15 cellular contexts compared by ENCODE assay signal in genomic region chr5:10229306-10230048, GRCh38. TPM values are rescaled to one million over a fixed set of nuclear protein-coding genes. Genes with fewer than 3 reads are reported as not detected.
A peak's percentile ranks its signal among the peaks of the same experiment; 100 is the strongest.
DNase-seq lines count a peak whose midpoint lies in the region; ATAC-seq, FAIRE-seq and TF ChIP-seq lines count a peak whose summit lies in the region.
"Had no signal": no experiment of that assay in that cellular context is flagged by ENCODE, and none has a peak within 500 bp of the region (broad histone marks: within the 10 kb centered on the region; RNA-seq: fewer than 3 reads in every experiment).

No MANE protein-coding gene starts in this region.

- H3K9me3 ChIP-seq in adipocyte (ENCODE audit: control insufficient read depth, low read length) (no peaks in the 10 kb centered on the region), Caco-2 (peaks cover 6% of the 10 kb centered on the region)
- H3K9me3 ChIP-seq: ascending aorta had no signal

- no peaks in the 10 kb centered on the region for H3K4me1 Mint-ChIP-seq in Caco-2 (ENCODE audit: low read depth, unreplicated experiment)
- H3K4me1 Mint-ChIP-seq: CD4-positive, alpha-beta memory T cell; neural crest cell had no signal

- H3K4me1 ChIP-seq in ACC112 (ENCODE audit: control insufficient read depth, insufficient read depth, low read length, unreplicated experiment), result peaks cover 23% of the 10 kb centered on the region
- peaks cover 16% of the 10 kb centered on the region for H3K4me1 ChIP-seq in adipocyte (ENCODE audit: control insufficient read depth, insufficient read depth, low read length)
- H3K4me1 ChIP-seq in Caco-2, result peaks cover under 1% of the 10 kb centered on the region
- H3K4me1 ChIP-seq: ascending aorta had no signal

- TF ChIP-seq POLR2A in H54 (IDR thresholded peaks at IDR 0.05; ENCODE audit: low read depth, low read length), result no peak

- H3K27ac ChIP-seq in ACC112 (ENCODE audit: low read depth, low read length), result peak overlapping the region; percentile 70
- H3K27ac ChIP-seq: ascending aorta had no signal

- POLR2A ChIA-PET in Caco-2 (lab: Charles Lee), result no interaction called here

- no peak for ATAC-seq in GM18502 (IDR thresholded peaks at IDR 0.05; ENCODE audit: poor library complexity, unreplicated experiment)

- no peaks in the 10 kb centered on the region for H3K36me3 ChIP-seq in ACC112 (ENCODE audit: insufficient read depth, low read length)
- peaks cover under 1% of the 10 kb centered on the region for H3K36me3 ChIP-seq in adipocyte (ENCODE audit: control insufficient read depth, insufficient read depth, low read length, severe bottlenecking)
- no peaks in the 10 kb centered on the region for H3K36me3 ChIP-seq in kidney epithelial cell (ENCODE audit: control insufficient read depth, insufficient read depth, low read length)
- no peaks in the 10 kb centered on the region for H3K36me3 ChIP-seq in Caco-2 (ENCODE audit: control insufficient read depth, insufficient read depth, low read length)

- DNase-seq in H54 (ENCODE audit: insufficient read length, low spot score), result peak; percentile 33
- peak; percentile 52 for DNase-seq in adipocyte (ENCODE audit: low read depth)
- no peak for DNase-seq in kidney epithelial cell (ENCODE audit: low read depth)
- no peak for DNase-seq in activated effector memory CD4-positive, alpha-beta T cell treated with Interleukin-2 at 50 U/mL for 16 hours
- DNase-seq in Caco-2, result no peak
- no peak for DNase-seq in NCI-H1417 treated with DMSO at 0.1 percent for 48 hours (lab: John Stamatoyannopoulos, UW)
- DNase-seq: CD4-positive, alpha-beta memory T cell; erythroblast; kidney; NCI-H2029; stimulated activated naive CD4-positive, alpha-beta T cell had no signal

- TF ChIP-seq CTCF in kidney epithelial cell (IDR thresholded peaks at IDR 0.05; ENCODE audit: insufficient read depth, low read length, poor library complexity, severe bottlenecking), result peak; percentile 16
- peak in 1 of 2 experiments; percentile 45 for TF ChIP-seq CTCF in Caco-2 (IDR thresholded peaks at IDR 0.05; ENCODE audit: insufficient read depth in 1 of 2, low read depth in 1 of 2, low read length in 1 of 2, severe bottlenecking in 1 of 2, unreplicated experiment in 1 of 2)

- H3K36me3 Mint-ChIP-seq in Caco-2 (ENCODE audit: insufficient read depth, unreplicated experiment), result peaks cover 6% of the 10 kb centered on the region

- H3K4me3 Mint-ChIP-seq in Caco-2 (ENCODE audit: unreplicated experiment), result no peak overlapping the region
- H3K4me3 Mint-ChIP-seq: neural crest cell had no signal

- H3K79me2 ChIP-seq in ACC112 (ENCODE audit: control insufficient read depth, insufficient read depth, low read length, unreplicated experiment), result no peaks in the 10 kb centered on the region

- H3K27me3 ChIP-seq in ACC112 (ENCODE audit: insufficient read depth, low read length), result no peaks in the 10 kb centered on the region
- H3K27me3 ChIP-seq in adipocyte (replicated peaks; ENCODE audit: control insufficient read depth, insufficient read depth, low read length), result no peaks in the 10 kb centered on the region
- no peaks in the 10 kb centered on the region for H3K27me3 ChIP-seq in kidney epithelial cell (ENCODE audit: control insufficient read depth, insufficient read depth, low read length)
- H3K27me3 ChIP-seq in Caco-2 (replicated peaks; ENCODE audit: control insufficient read depth, insufficient read depth, low read length), result no peaks in the 10 kb centered on the region
- H3K27me3 ChIP-seq: ascending aorta had no signal

- no peak overlapping the region for H3K9ac ChIP-seq in adipocyte (ENCODE audit: low read length)

- H2AFZ ChIP-seq in ACC112 (ENCODE audit: low read length, unreplicated experiment), result no peak overlapping the region

- CTCF ChIA-PET in Caco-2 (lab: Charles Lee), result no interaction called here

- H3K27ac Mint-ChIP-seq in Caco-2 (ENCODE audit: unreplicated experiment), result no peak overlapping the region

- H3K4me3 ChIP-seq in ACC112 (ENCODE audit: low read depth, low read length) (no peak overlapping the region), adipocyte (ENCODE audit: low read length) (no peak overlapping the region), kidney epithelial cell (ENCODE audit: low read depth, low read length) (no peak overlapping the region), Caco-2 (ENCODE audit: low read depth, low read length) (no peak overlapping the region)
- H3K4me3 ChIP-seq: ascending aorta had no signal

- no TSS peak for BruUV-seq in Caco-2 (replicated peaks; lab: Mats Ljungman, UMichigan)

- intact Hi-C loops in Caco-2 (cut with micrococcal nuclease; ENCODE audit: unreplicated experiment), result loop anchor here (5.0 kb wide), 2 partner anchors 72 to 332 kb away; no protein-coding TSS in a partner anchor

- H3K27me3 Mint-ChIP-seq in Caco-2 (ENCODE audit: insufficient read depth, unreplicated experiment), result no peaks in the 10 kb centered on the region
- H3K27me3 Mint-ChIP-seq: CD4-positive, alpha-beta memory T cell had no signal

- H3K9me3 Mint-ChIP-seq in Caco-2 (ENCODE audit: unreplicated experiment), result peaks cover 15% of the 10 kb centered on the region

- peak; percentile 83 for FAIRE-seq in H54 (lab: Jason Lieb, UNC)
- FAIRE-seq: kidney had no signal

RNA-seq across cellular contexts. Expression of gene ATPSCKMT, which starts 20.2 kb away (rescaled TPM):
- total RNA-seq in kidney epithelial cell, result 16.9 and 51.2 TPM in 2 replicates
- total RNA-seq in Caco-2 (2022), result 26.3 and 27.8 TPM in 2 replicates

RNA-seq across cellular contexts. Expression of gene CCT5, which starts 20.6 kb away (rescaled TPM):
- total RNA-seq in kidney epithelial cell (442 and 506 TPM in 2 replicates), Caco-2 (2022) (462 and 480 TPM in 2 replicates)

Comparison
In these comparisons a context has a peak if more than half of its experiments do, and no peak if none do; other contexts are left out.
1. DNase-seq: peak in H54 (single experiment) and adipocyte (single experiment); none in kidney epithelial cell (single experiment), activated effector memory CD4-positive, alpha-beta T cell treated with Interleukin-2 at 50 U/mL for 16 hours (single experiment), Caco-2 (0 of 2) and NCI-H1417 treated with DMSO at 0.1 percent for 48 hours (single experiment).